In the genomic region with DNA sequence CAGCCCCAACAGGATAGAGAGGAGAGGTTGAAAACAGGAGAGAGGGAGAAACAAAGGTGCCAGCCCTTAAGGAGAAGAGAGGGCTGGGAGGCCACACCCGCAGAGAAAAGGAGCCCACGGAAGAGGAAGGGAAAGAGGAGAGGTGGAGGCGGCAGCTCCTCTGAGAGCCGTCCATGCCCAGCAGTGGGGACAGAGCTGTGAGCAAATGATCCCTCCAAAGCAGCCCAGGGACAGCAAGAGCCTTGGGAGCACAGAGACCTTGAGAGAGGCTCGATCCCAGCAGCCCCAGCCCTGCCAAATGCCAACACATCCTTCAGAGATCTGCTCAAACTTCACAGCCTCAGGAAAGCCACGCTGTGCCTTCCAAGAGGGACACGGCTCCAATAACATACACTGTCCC, we compare ENCODE assay signal across 26 cellular contexts.
DNase-seq lines count a peak whose midpoint lies in the region; ATAC-seq and TF ChIP-seq lines count a peak whose summit lies in the region.
"Had no signal": no experiment of that assay in that cellular context is flagged by ENCODE, and none has a peak within 500 bp of the region (broad histone marks: within the 10 kb centered on the region; RNA-seq: fewer than 3 reads in every experiment).

No MANE protein-coding gene starts in this region.

- H2AFZ ChIP-seq in GM23248 (peak overlapping the region; percentile 45; the same call in 1 of the 2 replicates), IMR-90 (replicated peaks; ENCODE audit: low read length, poor library complexity) (peak overlapping the region; percentile 61)

- no peak for ATAC-seq in IMR-90 (ENCODE audit: low read depth)
- no peak for ATAC-seq in GM21447 (IDR thresholded peaks at IDR 0.05; ENCODE audit: unreplicated experiment)
- no peak for ATAC-seq in GM21723 (IDR thresholded peaks at IDR 0.05; ENCODE audit: unreplicated experiment)
- ATAC-seq: activated CD8-positive, alpha-beta T cell treated with anti-CD3 and anti-CD28 coated beads, Interleukin-2, amount 10 ng/mL, durations not matched to agents 7 days and 5 days; K562; stimulated activated naive B cell treated with anti-CD40 and anti-IgM and Interleukin-4, amounts not matched to agents 10 μg/mL and 1 μg/mL and 100 μg/mL, for 72 hours had no signal

- H4K20me1 ChIP-seq in GM23248 (ENCODE audit: insufficient read depth) (no peaks in the 10 kb centered on the region), IMR-90 (ENCODE audit: insufficient read depth, low read length) (no peaks in the 10 kb centered on the region)

- CTCF ChIA-PET in IMR-90 (lab: Yijun Ruan, JAX) = interaction anchor here (0.7 to 1.6 kb wide), 2 partner anchors 9 to 13 kb away, joined by 3 to 6 read pairs; no protein-coding TSS in a partner anchor

- peaks cover 3% of the 10 kb centered on the region; the same call in 1 of the 2 replicates for H3K9me1 ChIP-seq in IMR-90 (ENCODE audit: insufficient read depth, low read length)

- H2BK120ac ChIP-seq in IMR-90 (ENCODE audit: low read depth, low read length) = peak overlapping the region; percentile 41; the same call in 1 of the 2 replicates

- TF ChIP-seq POLR2A in IMR-90 (IDR thresholded peaks at IDR 0.05; ENCODE audit: low read depth, low read length) (no peak), spleen (IDR thresholded peaks at IDR 0.05) (no peak)

- H3K4me1 Mint-ChIP-seq in endothelial cell (ENCODE audit: unreplicated experiment) = peaks cover 4% of the 10 kb centered on the region
- H3K4me1 Mint-ChIP-seq: CD8-positive, alpha-beta memory T cell; immature natural killer cell; stimulated activated naive B cell treated with anti-CD40 and anti-IgM and Interleukin-4, amounts not matched to agents 10 μg/mL and 1 μg/mL and 100 μg/mL, for 72 hours had no signal

- H2BK20ac ChIP-seq in IMR-90 (ENCODE audit: low read depth, low read length) = no peak overlapping the region; the same call in 1 of the 2 replicates

- H2AK5ac ChIP-seq in IMR-90 (ENCODE audit: low read depth, low read length) = no peak overlapping the region

- H3K56ac ChIP-seq in IMR-90 (ENCODE audit: extremely low read depth, insufficient read depth, low read length) = no peak overlapping the region

- no peaks in the 10 kb centered on the region for H3K36me3 ChIP-seq in GM23248 (ENCODE audit: low read depth)
- H3K36me3 ChIP-seq in IMR-90 (ENCODE audit: control insufficient read depth, insufficient read depth, low read length) = no peaks in the 10 kb centered on the region
- H3K36me3 ChIP-seq in spleen = no peaks in the 10 kb centered on the region
- H3K36me3 ChIP-seq: cardiac muscle cell, SJCRH30, WERI-Rb-1 had no signal

- H3K9me3 Mint-ChIP-seq in endothelial cell (ENCODE audit: unreplicated experiment) = no peaks in the 10 kb centered on the region
- H3K9me3 Mint-ChIP-seq: immature natural killer cell had no signal

- 73 to 77% methylated on average over 7 of the region's 7 CpGs for WGBS in GM23248 (ENCODE audit: low coverage in 1 of 2, low lambda C conversion rate in 2 of 2, missing lambda C conversion rate in 2 of 2), 2 experiments
- whole genome bisulfite sequencing in IMR-90 (ENCODE audit: extremely low coverage in 2 of 2, insufficient read length in 1 of 2), 2 experiments = 92% methylated on average over 4 of the region's 7 CpGs; no CpG with 5 or more reads in 1 of the 2 experiments
- WGBS in spleen, 5 donors = 74 to 82% (median 80%) methylated on average over 4 to 7 of the region's 7 CpGs

- H3K23ac ChIP-seq in IMR-90 (ENCODE audit: low read depth, low read length) = no peak overlapping the region; the same call in 1 of the 2 replicates

- H3K79me1 ChIP-seq in IMR-90 (ENCODE audit: low read depth in 1 of 2, low read length in 2 of 2) = no peaks in the 10 kb centered on the region

- peak overlapping the region; percentile 0 for H3K4me3 Mint-ChIP-seq in endothelial cell (ENCODE audit: unreplicated experiment)
- H3K4me3 Mint-ChIP-seq: activated CD8-positive, alpha-beta T cell treated with anti-CD3 and anti-CD28 coated beads, Interleukin-2, amount 10 ng/mL, durations not matched to agents 7 days and 5 days; CD8-positive, alpha-beta memory T cell; immature natural killer cell; stimulated activated naive B cell treated with anti-CD40 and anti-IgM and Interleukin-4, amounts not matched to agents 10 μg/mL and 1 μg/mL and 100 μg/mL, for 72 hours had no signal

- no peaks in the 10 kb centered on the region for H3K36me3 Mint-ChIP-seq in endothelial cell (ENCODE audit: low read depth, unreplicated experiment)
- H3K36me3 Mint-ChIP-seq: CD8-positive, alpha-beta memory T cell; immature natural killer cell; stimulated activated naive B cell treated with anti-CD40 and anti-IgM and Interleukin-4, amounts not matched to agents 10 μg/mL and 1 μg/mL and 100 μg/mL, for 72 hours had no signal

- no peak overlapping the region for H3K18ac ChIP-seq in IMR-90 (ENCODE audit: low read depth, low read length)

- no peaks in the 10 kb centered on the region for H3K9me2 ChIP-seq in GM23248 (ENCODE audit: insufficient read depth)

- peak overlapping the region; percentile 18 for H3K4me2 ChIP-seq in GM23248 (ENCODE audit: unreplicated experiment)
- no peak overlapping the region for H3K4me2 ChIP-seq in IMR-90 (ENCODE audit: low read depth, low read length)

- no peaks in the 10 kb centered on the region for H3K79me2 ChIP-seq in GM23248 (ENCODE audit: insufficient read depth)

- H4K91ac ChIP-seq in IMR-90 (ENCODE audit: insufficient read depth, low read depth, low read length) = no peak overlapping the region; the same call in 1 of the 2 replicates

- POLR2A ChIA-PET in IMR-90 (lab: Charles Lee; ENCODE audit: unreplicated experiment) = no interaction called here

- H4K8ac ChIP-seq in IMR-90 (ENCODE audit: low read depth in 2 of 2, low read length in 2 of 2) = no peak overlapping the region

- in situ Hi-C loops in GM23248 (cut with MboI) = no loop called here
- in situ Hi-C loops in IMR-90 (cut with MboI; ENCODE audit: low sequenced_read_pairs) = no loop called here

- TF ChIP-seq CTCF in IMR-90 (conservative IDR thresholded peaks at IDR 0.05; ENCODE audit: low read depth, low read length) (no peak), endothelial cell (IDR thresholded peaks at IDR 0.05; ENCODE audit: unreplicated experiment) (no peak), spleen (IDR thresholded peaks at IDR 0.05 in 8 of 11, conservative IDR thresholded peaks at IDR 0.05 in 3 of 11) (no peak)

- H2AK9ac ChIP-seq in IMR-90 (replicated peaks; ENCODE audit: low read depth, low read length, poor library complexity) = no peak overlapping the region

- H3K9me3 ChIP-seq in GM23248 (ENCODE audit: low read depth) (peaks cover 7% of the 10 kb centered on the region), IMR-90 (ENCODE audit: control insufficient read depth, insufficient read depth, low read length) (no peaks in the 10 kb centered on the region), spleen (peaks cover 0 to 8% (median 0%) of the 10 kb centered on the region in 8 donors)

- H3K27me3 Mint-ChIP-seq in endothelial cell (ENCODE audit: unreplicated experiment) = peaks cover 2% of the 10 kb centered on the region

- H3K4me3 ChIP-seq in GM23248 (no peak overlapping the region), IMR-90 (ENCODE audit: insufficient read depth, low read depth, low read length) (no peak overlapping the region), spleen (no peak overlapping the region)
- H3K4me3 ChIP-seq: cardiac muscle cell, K562, SJCRH30 had no signal

- no peak for TF ChIP-seq RAD21 in IMR-90 (IDR thresholded peaks at IDR 0.05; ENCODE audit: low read length)

- BruUV-seq in IMR-90 (replicated peaks; lab: Mats Ljungman, UMichigan) = no TSS peak

- H3K27me3 ChIP-seq in GM23248 (replicated peaks; ENCODE audit: insufficient read depth) (no peaks in the 10 kb centered on the region), IMR-90 (ENCODE audit: control insufficient read depth, insufficient read depth, low read length) (peaks cover 10% of the 10 kb centered on the region), spleen (replicated peaks in 1 of 7) (no peaks in the 10 kb centered on the region)
- H3K27me3 ChIP-seq: cardiac muscle cell had no signal

- intact Hi-C loops in IMR-90 (cut with micrococcal nuclease) (no loop called here), spleen (cut with DNase I; ENCODE audit: low total_unique reads) (no loop called here)

- H2BK5ac ChIP-seq in IMR-90 (ENCODE audit: low read depth, low read length, poor library complexity, severe bottlenecking) = no peak overlapping the region

- H3F3A ChIP-seq in GM23248 (ENCODE audit: insufficient read depth) = peaks cover 26% of the 10 kb centered on the region; the same call in 1 of the 2 replicates

- H2BK15ac ChIP-seq in IMR-90 (ENCODE audit: low read depth, low read length) = no peak overlapping the region

- H3K14ac ChIP-seq in IMR-90 (replicated peaks; ENCODE audit: low read depth, low read length) = peak overlapping the region; percentile 11; the same call in 1 of the 2 replicates

- dilution Hi-C loops in IMR-90 (cut with HindIII; ENCODE audit: low sequenced_read_pairs, unreplicated experiment) = no loop called here

- DNase-seq in GM23248 = peak; percentile 36
- no peak for DNase-seq in IMR-90
- no peak for DNase-seq in endothelial cell (ENCODE audit: low spot score)
- no peak for DNase-seq in spleen
- DNase-seq in GF-D8 (lab: John Stamatoyannopoulos, UW) = no peak
- DNase-seq: activated CD4-positive, alpha-beta T cell treated with anti-CD3 and anti-CD28 coated beads for 4 hours; activated CD8-positive, alpha-beta T cell treated with anti-CD3 and anti-CD28 coated beads, Interleukin-2, amount 10 ng/mL, durations not matched to agents 7 days and 5 days; activated naive CD4-positive, alpha-beta T cell treated with anti-CD3 and anti-CD28 coated beads, Interleukin-2, amount 50 U/mL, for 16 hours; activated T-cell treated with anti-CD3 and anti-CD28 coated beads for 4 hours; CD8-positive, alpha-beta memory T cell; cortex of kidney; DMS 273 treated with DMSO at 0.1 percent for 48 hours; effector memory CD4-positive, alpha-beta T cell; H7; immature natural killer cell; NCI-H1092; NCI-H1694; SJCRH30; stimulated activated naive B cell treated with anti-CD40 and anti-IgM and Interleukin-4, amounts not matched to agents 10 μg/mL and 1 μg/mL and 100 μg/mL, for 72 hours; SW 1271; WERI-Rb-1 had no signal

- peak overlapping the region; percentile 61 for H3K27ac ChIP-seq in GM23248
- no peak overlapping the region for H3K27ac ChIP-seq in IMR-90 (ENCODE audit: insufficient read depth, low read length)
- H3K27ac ChIP-seq in spleen = peak overlapping the region in 6 of 8 donors; percentile 26 to 54 (median 40)
- H3K27ac ChIP-seq: cardiac muscle cell, SJCRH30, WERI-Rb-1 had no signal

- no peak overlapping the region for H3K27ac Mint-ChIP-seq in endothelial cell (ENCODE audit: unreplicated experiment)
- H3K27ac Mint-ChIP-seq: activated CD8-positive, alpha-beta T cell treated with anti-CD3 and anti-CD28 coated beads, Interleukin-2, amount 10 ng/mL, durations not matched to agents 7 days and 5 days; activated T-helper 2 cell treated with anti-CD3 and anti-CD28 coated beads, Interferon-gamma antibody, Interleukin-2, Interleukin-4, amounts not matched to agents 10 μg/mL and 5 μg/mL and 100 μg/mL, durations not matched to agents 14 hours and 24 hours and 36 hours; CD8-positive, alpha-beta memory T cell; immature natural killer cell; stimulated activated naive B cell treated with anti-CD40 and anti-IgM and Interleukin-4, amounts not matched to agents 10 μg/mL and 1 μg/mL and 100 μg/mL, for 72 hours had no signal

- H3K9ac ChIP-seq in GM23248 (peak overlapping the region; percentile 38; the same call in 1 of the 2 replicates), IMR-90 (ENCODE audit: low read depth, low read length) (no peak overlapping the region)

- H3K4ac ChIP-seq in IMR-90 (ENCODE audit: low read depth, low read length) = no peak overlapping the region

- H3K4me1 ChIP-seq in GM23248 (ENCODE audit: insufficient read depth) (peaks cover 26% of the 10 kb centered on the region), IMR-90 (ENCODE audit: control insufficient read depth, insufficient read depth, low read length) (peaks cover 2% of the 10 kb centered on the region; the same call in 1 of the 2 replicates), spleen (no peaks in the 10 kb centered on the region)
- H3K4me1 ChIP-seq: SJCRH30 had no signal

- no peak overlapping the region for H4K5ac ChIP-seq in IMR-90 (ENCODE audit: low read depth, low read length)
